In the genomic region with DNA sequence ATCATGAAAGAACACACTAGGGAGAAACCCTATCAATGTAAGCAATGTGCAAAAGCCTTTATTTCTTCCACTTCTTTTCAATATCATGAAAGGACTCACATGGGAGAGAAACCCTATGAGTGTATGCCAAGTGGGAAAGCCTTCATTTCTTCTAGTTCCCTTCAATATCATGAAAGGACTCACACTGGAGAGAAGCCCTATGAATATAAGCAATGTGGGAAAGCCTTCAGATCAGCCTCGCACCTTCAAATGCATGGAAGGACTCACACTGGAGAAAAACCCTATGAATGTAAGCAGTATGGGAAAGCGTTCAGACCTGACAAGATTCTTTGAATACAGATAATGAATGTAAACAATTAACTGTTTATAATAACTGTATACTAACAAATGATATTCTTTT, we compare ENCODE assay signal across 1 cellular context.
A peak's percentile ranks its signal among the peaks of the same experiment; 100 is the strongest.
TF ChIP-seq lines count a peak whose summit lies in the region.

No MANE protein-coding gene starts in this region.

TF ChIP-seq in K562, 482 proteins besides CTCF, POLR2A, EP300 and RAD21 (continued from another document):
- TF ChIP-seq, protein P1, sequence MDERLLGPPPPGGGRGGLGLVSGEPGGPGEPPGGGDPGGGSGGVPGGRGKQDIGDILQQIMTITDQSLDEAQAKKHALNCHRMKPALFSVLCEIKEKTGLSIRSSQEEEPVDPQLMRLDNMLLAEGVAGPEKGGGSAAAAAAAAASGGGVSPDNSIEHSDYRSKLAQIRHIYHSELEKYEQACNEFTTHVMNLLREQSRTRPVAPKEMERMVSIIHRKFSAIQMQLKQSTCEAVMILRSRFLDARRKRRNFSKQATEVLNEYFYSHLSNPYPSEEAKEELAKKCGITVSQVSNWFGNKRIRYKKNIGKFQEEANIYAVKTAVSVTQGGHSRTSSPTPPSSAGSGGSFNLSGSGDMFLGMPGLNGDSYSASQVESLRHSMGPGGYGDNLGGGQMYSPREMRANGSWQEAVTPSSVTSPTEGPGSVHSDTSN (CRISPR knock-in tag; IDR thresholded peaks at IDR 0.05; ENCODE audit: low read depth): no peak
- TF ChIP-seq, protein P1 (tag; conservative IDR thresholded peaks at IDR 0.05; ENCODE audit: low read depth): no peak
- peak; percentile 63; the same call in 1 of the 2 replicates for TF ChIP-seq CBX5 (IDR thresholded peaks at IDR 0.05; ENCODE audit: borderline replicate concordance, low read depth)
- 0 out of 2 replicates have a peak, but pooled peaks have one; percentile 29 for TF ChIP-seq SOX6 (IDR thresholded peaks at IDR 0.05)
- TF ChIP-seq JUN (IDR thresholded peaks at IDR 0.05; ENCODE audit: borderline replicate concordance, low read depth, low read length): 0 out of 2 replicates have a peak, but pooled peaks have one; percentile 23
- TF ChIP-seq JUN (CRISPR knock-in tag; IDR thresholded peaks at IDR 0.05; ENCODE audit: borderline replicate concordance): no peak
- TF ChIP-seq CBX3 (IDR thresholded peaks at IDR 0.05; ENCODE audit: borderline replicate concordance in 1 of 2, low read length in 2 of 2): peak in 1 of 2 experiments; percentile 76; a peak in 2 of 3 replicates
- peak; percentile 53; the same call in 1 of the 2 replicates for TF ChIP-seq ZEB2 (IDR thresholded peaks at IDR 0.05)
- TF ChIP-seq FOXP1 (CRISPR knock-in tag; IDR thresholded peaks at IDR 0.05): no peak
- TF ChIP-seq SMARCC2 (IDR thresholded peaks at IDR 0.05; ENCODE audit: low read depth): no peak
- TF ChIP-seq TCF7L2 (IDR thresholded peaks at IDR 0.05; ENCODE audit: low read depth, low read length): no peak
- no peak for TF ChIP-seq SUPT5H (IDR thresholded peaks at IDR 0.05)
- TF ChIP-seq, protein P2, sequence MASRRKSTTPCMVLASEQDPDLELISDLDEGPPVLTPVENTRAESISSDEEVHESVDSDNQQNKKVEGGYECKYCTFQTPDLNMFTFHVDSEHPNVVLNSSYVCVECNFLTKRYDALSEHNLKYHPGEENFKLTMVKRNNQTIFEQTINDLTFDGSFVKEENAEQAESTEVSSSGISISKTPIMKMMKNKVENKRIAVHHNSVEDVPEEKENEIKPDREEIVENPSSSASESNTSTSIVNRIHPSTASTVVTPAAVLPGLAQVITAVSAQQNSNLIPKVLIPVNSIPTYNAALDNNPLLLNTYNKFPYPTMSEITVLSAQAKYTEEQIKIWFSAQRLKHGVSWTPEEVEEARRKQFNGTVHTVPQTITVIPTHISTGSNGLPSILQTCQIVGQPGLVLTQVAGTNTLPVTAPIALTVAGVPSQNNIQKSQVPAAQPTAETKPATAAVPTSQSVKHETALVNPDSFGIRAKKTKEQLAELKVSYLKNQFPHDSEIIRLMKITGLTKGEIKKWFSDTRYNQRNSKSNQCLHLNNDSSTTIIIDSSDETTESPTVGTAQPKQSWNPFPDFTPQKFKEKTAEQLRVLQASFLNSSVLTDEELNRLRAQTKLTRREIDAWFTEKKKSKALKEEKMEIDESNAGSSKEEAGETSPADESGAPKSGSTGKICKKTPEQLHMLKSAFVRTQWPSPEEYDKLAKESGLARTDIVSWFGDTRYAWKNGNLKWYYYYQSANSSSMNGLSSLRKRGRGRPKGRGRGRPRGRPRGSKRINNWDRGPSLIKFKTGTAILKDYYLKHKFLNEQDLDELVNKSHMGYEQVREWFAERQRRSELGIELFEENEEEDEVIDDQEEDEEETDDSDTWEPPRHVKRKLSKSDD (conservative IDR thresholded peaks at IDR 0.05; ENCODE audit: low read length): no peak
- TF ChIP-seq EGR1 (conservative IDR thresholded peaks at IDR 0.05): no peak
- TF ChIP-seq, protein P3, sequence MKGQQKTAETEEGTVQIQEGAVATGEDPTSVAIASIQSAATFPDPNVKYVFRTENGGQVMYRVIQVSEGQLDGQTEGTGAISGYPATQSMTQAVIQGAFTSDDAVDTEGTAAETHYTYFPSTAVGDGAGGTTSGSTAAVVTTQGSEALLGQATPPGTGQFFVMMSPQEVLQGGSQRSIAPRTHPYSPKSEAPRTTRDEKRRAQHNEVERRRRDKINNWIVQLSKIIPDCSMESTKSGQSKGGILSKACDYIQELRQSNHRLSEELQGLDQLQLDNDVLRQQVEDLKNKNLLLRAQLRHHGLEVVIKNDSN (CRISPR knock-in tag; IDR thresholded peaks at IDR 0.05): no peak
